23 cellular contexts compared by ENCODE assay signal in genomic region chr7:112215787-112216186, GRCh38. TPM values are rescaled to one million over a fixed set of nuclear protein-coding genes. Genes with fewer than 3 reads are reported as not detected.
"Had no signal": no experiment of that assay in that cellular context is flagged by ENCODE, and none has a peak within 500 bp of the region (broad histone marks: within the 10 kb centered on the region; RNA-seq: fewer than 3 reads in every experiment).

No MANE protein-coding gene starts in this region.

- H3K27me3 ChIP-seq: MG63, SJSA1 had no signal

- H3K36me3 ChIP-seq: MG63, SJSA1 had no signal

- FAIRE-seq: RCC 7860 had no signal

- H3K27me3 Mint-ChIP-seq: IgD-negative memory B cell had no signal

- H3K9me3 ChIP-seq: MG63, SJSA1 had no signal

- H3K9me3 Mint-ChIP-seq: IgD-negative memory B cell had no signal

- H3K27ac Mint-ChIP-seq: IgD-negative memory B cell had no signal

- H3K27ac ChIP-seq: SJSA1, SK-N-MC had no signal

- H3K4me1 ChIP-seq: SJSA1 had no signal

- H3K4me3 ChIP-seq: MG63, SJSA1, SK-N-MC had no signal

- H3K4me3 Mint-ChIP-seq: IgD-negative memory B cell had no signal

- DNase-seq: Karpas-422, KG1, MG63, NCI-H1092, NCI-H1105 treated with DMSO at 0.1 percent for 48 hours, NCI-H1436 treated with DMSO at 0.1 percent for 48 hours, NCI-H187, NCI-H2029, NCI-H2081 treated with DMSO at 0.1 percent for 48 hours, NCI-H2171, NCI-H226, NCI-H446, NCI-H510A, NCI-H524 treated with DMSO at 0.1 percent for 48 hours, NCI-H69, NCI-H774, Right ventricle myocardium superior, RPMI8226, SIG-M5 had no signal

RNA-seq across cellular contexts. Expression of gene DOCK4, which starts 9.6 kb away (rescaled TPM):
- polyA plus RNA-seq: IgD-negative memory B cell had no signal
